8 cellular contexts compared by ENCODE assay signal in genomic region chr5:156934450-156935211, GRCh38. TPM values are rescaled to one million over a fixed set of nuclear protein-coding genes. Genes with fewer than 3 reads are reported as not detected.
A peak's percentile ranks its signal among the peaks of the same experiment; 100 is the strongest.
DNase-seq lines count a peak whose midpoint lies in the region; FAIRE-seq and TF ChIP-seq lines count a peak whose summit lies in the region.

No MANE protein-coding gene starts in this region.

- H2BK120ac ChIP-seq in neuronal stem cell (ENCODE audit: low read depth, low read length) = no peak overlapping the region

- H2AK5ac ChIP-seq in neuronal stem cell (ENCODE audit: low read depth, low read length) = no peak overlapping the region

- no peak overlapping the region for H3K4me2 ChIP-seq in neuronal stem cell (ENCODE audit: insufficient read depth, low read length, poor library complexity, severe bottlenecking)

- no peak overlapping the region for H3K23ac ChIP-seq in neuronal stem cell (ENCODE audit: low read depth, low read length, poor library complexity)

- no peak overlapping the region for H2BK5ac ChIP-seq in neuronal stem cell (ENCODE audit: low read length)

- DNase-seq in BE2C (no peak), GM18507 (ENCODE audit: extremely low spot score, insufficient read length, low read depth) (no peak), NCI-H1092 (lab: John Stamatoyannopoulos, UW) (peak; percentile 26), activated T-helper 1 cell treated with Interleukin-2 at 50 U/mL for 16 hours (ENCODE audit: low read depth) (peak; percentile 10), iPS-NIHi11 (ENCODE audit: low spot score) (peak; percentile 23), amniotic stem cell (lab: John Stamatoyannopoulos, UW) (no peak), neuronal stem cell (ENCODE audit: low spot score) (no peak)
- DNase-seq in stimulated activated CD8-positive, alpha-beta memory T cell treated with anti-CD3 and anti-CD28 coated beads, Interleukin-12 subunit alpha, Interleukin-12 subunit beta, amount 100 ng/mL, for 1 hour (ENCODE audit: low read depth) = peak; percentile 22

- H3K4me1 ChIP-seq in BE2C (no peaks in the 10 kb centered on the region), neuronal stem cell (ENCODE audit: control insufficient read depth in 2 of 2, insufficient read depth in 1 of 2, low read depth in 1 of 2, low read length in 2 of 2) (no peaks in the 10 kb centered on the region)

- no peak overlapping the region for H3K4ac ChIP-seq in neuronal stem cell (ENCODE audit: low read length)

- no peak overlapping the region for H4K91ac ChIP-seq in neuronal stem cell (ENCODE audit: low read depth, low read length, poor library complexity)

- 0 out of 2 replicates have a peak, but pooled peaks have one; percentile 14 for TF ChIP-seq CTCF in BE2C (IDR thresholded peaks at IDR 0.05; ENCODE audit: low read depth, low read length)

- H2BK12ac ChIP-seq in neuronal stem cell (ENCODE audit: low read length) = no peak overlapping the region

- no peaks in the 10 kb centered on the region; the same call in 1 of the 2 replicates for H3K9me3 ChIP-seq in BE2C
- H3K9me3 ChIP-seq in neuronal stem cell (replicated peaks in 1 of 2; ENCODE audit: control insufficient read depth in 2 of 2, insufficient read depth in 1 of 2, low read depth in 1 of 2, low read length in 2 of 2) = peaks cover 0 to 2% of the 10 kb centered on the region in 2 donors

- H4K8ac ChIP-seq in neuronal stem cell (ENCODE audit: low read depth, low read length) = no peak overlapping the region

- no CpG with 5 or more reads among the region's 9 CpGs for WGBS in neuronal stem cell (ENCODE audit: extremely low coverage in 2 of 2, insufficient read length in 2 of 2, insufficient replicate concordance in 1 of 2), 2 donors

- H2BK15ac ChIP-seq in neuronal stem cell (ENCODE audit: low read length) = no peak overlapping the region

- no peak overlapping the region for H3K18ac ChIP-seq in neuronal stem cell (ENCODE audit: low read length)

- H3K79me1 ChIP-seq in neuronal stem cell (ENCODE audit: low read depth, low read length) = no peaks in the 10 kb centered on the region

- H3K14ac ChIP-seq in neuronal stem cell (ENCODE audit: low read length) = no peak overlapping the region

- no peak overlapping the region for H3K27ac ChIP-seq in neuronal stem cell (replicated peaks; ENCODE audit: low read length)

- no peak overlapping the region for H3K9ac ChIP-seq in neuronal stem cell (ENCODE audit: low read depth, low read length, poor library complexity)

- H2AFZ ChIP-seq in neuronal stem cell (ENCODE audit: low read length) = no peak overlapping the region

- H3K27me3 ChIP-seq in BE2C (no peaks in the 10 kb centered on the region), neuronal stem cell (ENCODE audit: control insufficient read depth in 3 of 3, insufficient read depth in 3 of 3, low read depth in 1 of 3, low read length in 3 of 3) (no peaks in the 10 kb centered on the region)

- H3K36me3 ChIP-seq in BE2C (no peaks in the 10 kb centered on the region), neuronal stem cell (replicated peaks in 1 of 2; ENCODE audit: control insufficient read depth in 2 of 2, insufficient read depth in 2 of 2, low read length in 2 of 2) (no peaks in the 10 kb centered on the region)

- H3K4me3 ChIP-seq in BE2C (ENCODE audit: low read depth, low read length) = no peak overlapping the region
- H3K4me3 ChIP-seq in neuronal stem cell (ENCODE audit: low read length in 2 of 2) = no peak overlapping the region

- peak; percentile 81 for FAIRE-seq in GM18507 (lab: Jason Lieb, UNC)

RNA-seq across cellular contexts. Expression of gene TIMD4, which starts 28.4 kb away (rescaled TPM):
- not detected for polyA plus RNA-seq in BE2C (2012; ENCODE audit: insufficient read depth, insufficient read length, low read depth)
- not detected for polyA plus RNA-seq in neuronal stem cell (2013, experiment 1 of 2)
- 0.06 TPM for polyA plus RNA-seq in neuronal stem cell (2013, experiment 2 of 2)

Comparison
In these comparisons a context has a peak if more than half of its experiments do, and no peak if none do; other contexts are left out.
1. DNase-seq: peak in NCI-H1092 (single experiment), activated T-helper 1 cell treated with Interleukin-2 at 50 U/mL for 16 hours (single experiment), iPS-NIHi11 (single experiment) and stimulated activated CD8-positive, alpha-beta memory T cell treated with anti-CD3 and anti-CD28 coated beads, Interleukin-12 subunit alpha, Interleukin-12 subunit beta, amount 100 ng/mL, for 1 hour (single experiment); none in BE2C (single experiment), GM18507 (single experiment), amniotic stem cell (single experiment) and neuronal stem cell (single experiment).